ENCODE assay signal across 21 cellular contexts in the genomic region with DNA sequence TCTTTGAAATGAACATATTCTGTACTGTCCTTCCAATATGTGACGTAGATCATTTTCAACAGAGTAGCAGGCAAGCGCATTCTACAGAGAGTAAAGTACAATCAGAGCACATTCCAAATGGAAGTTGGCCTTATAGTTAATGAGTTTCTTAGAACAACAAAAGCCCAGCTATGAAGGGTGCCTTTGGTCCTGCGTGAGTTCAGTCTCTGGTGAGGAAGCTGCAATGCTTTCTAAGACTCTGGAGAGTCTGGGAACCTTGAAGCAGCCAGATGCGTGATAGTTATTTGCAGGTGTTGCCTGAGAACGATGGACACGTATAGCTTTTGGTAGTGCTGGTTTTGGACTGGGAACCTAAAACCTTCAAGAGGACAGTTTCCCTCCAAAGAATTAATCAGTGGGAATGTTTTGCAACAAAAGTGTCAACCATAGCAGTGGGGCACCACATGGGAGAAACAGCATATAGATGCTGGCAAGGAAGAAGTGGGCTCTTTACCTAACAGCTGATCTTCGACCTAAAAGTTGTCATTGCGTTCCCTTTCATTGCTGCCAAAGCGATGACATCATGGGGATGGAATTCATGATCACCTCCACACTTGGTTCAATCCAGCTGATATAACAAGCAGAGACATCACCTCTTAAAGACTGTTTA. TPM values are rescaled to one million over a fixed set of nuclear protein-coding genes. Genes with fewer than 3 reads are reported as not detected.
DNase-seq lines count a peak whose midpoint lies in the region; TF ChIP-seq lines count a peak whose summit lies in the region.
"Had no signal": no experiment of that assay in that cellular context is flagged by ENCODE, and none has a peak within 500 bp of the region (broad histone marks: within the 10 kb centered on the region; RNA-seq: fewer than 3 reads in every experiment).

No MANE protein-coding gene starts in this region.

- H3K4me2 ChIP-seq in mesendoderm (ENCODE audit: low read length), result no peak overlapping the region

- H3K56ac ChIP-seq in mesendoderm (ENCODE audit: low read length), result no peak overlapping the region

- H3K36me3 ChIP-seq in mesendoderm (ENCODE audit: control insufficient read depth, insufficient read depth, low read length) (peaks cover 8% of the 10 kb centered on the region), spleen (peaks cover 2 to 65% (median 40%) of the 10 kb centered on the region in 6 donors), MG63 (peaks cover 60% of the 10 kb centered on the region)

- no peaks in the 10 kb centered on the region for H3K9me3 ChIP-seq in spleen
- H3K9me3 ChIP-seq in MG63, result no peaks in the 10 kb centered on the region
- H3K9me3 ChIP-seq: heart right ventricle, pancreas, right atrium auricular region, upper lobe of right lung had no signal

- H3K27ac ChIP-seq in mesendoderm (ENCODE audit: low read depth, low read length), result no peak overlapping the region
- no peak overlapping the region for H3K27ac ChIP-seq in spleen
- H3K27ac ChIP-seq: heart right ventricle, pancreas, right atrium auricular region, upper lobe of right lung had no signal

- no peak overlapping the region for H3K4me3 ChIP-seq in astrocyte of the spinal cord (ENCODE audit: low read depth, low read length)
- H3K4me3 ChIP-seq in mesendoderm (ENCODE audit: low read length), result no peak overlapping the region
- H3K4me3 ChIP-seq in spleen, result no peak overlapping the region
- no peak overlapping the region for H3K4me3 ChIP-seq in MG63
- H3K4me3 ChIP-seq: heart right ventricle, pancreas, right atrium auricular region, upper lobe of right lung had no signal

- no peak overlapping the region for H4K8ac ChIP-seq in mesendoderm (ENCODE audit: low read depth, low read length)

- no peak overlapping the region for H3K23ac ChIP-seq in mesendoderm (ENCODE audit: low read length)

- H3K18ac ChIP-seq in mesendoderm (ENCODE audit: low read length), result no peak overlapping the region

- intact Hi-C loops in spleen (cut with DNase I; ENCODE audit: low total_unique reads), result no loop called here

- H2AK5ac ChIP-seq in mesendoderm (ENCODE audit: low read length), result no peak overlapping the region

- WGBS in mesendoderm (ENCODE audit: extremely low coverage, insufficient coverage, low lambda C conversion rate), result no CpG with 5 or more reads among the region's 9 CpGs
- WGBS in spleen, 5 donors, result 95 to 98% (median 95%) methylated on average over 9 of the region's 9 CpGs

- H3K79me1 ChIP-seq in mesendoderm (ENCODE audit: low read length), result no peaks in the 10 kb centered on the region

- in situ Hi-C loops in astrocyte of the spinal cord (cut with HindIII; ENCODE audit: low sequenced_read_pairs), result no loop called here

- H2BK120ac ChIP-seq in mesendoderm (ENCODE audit: low read depth, low read length), result no peak overlapping the region

- no peak for TF ChIP-seq POLR2A in spleen (IDR thresholded peaks at IDR 0.05)

- no peak overlapping the region for H4K5ac ChIP-seq in mesendoderm (ENCODE audit: low read length)

- TF ChIP-seq CTCF in astrocyte of the spinal cord (IDR thresholded peaks at IDR 0.05; ENCODE audit: low read depth, low read length) (no peak), spleen (IDR thresholded peaks at IDR 0.05 in 8 of 11, conservative IDR thresholded peaks at IDR 0.05 in 3 of 11) (no peak)

- no peak overlapping the region for H2BK15ac ChIP-seq in mesendoderm (replicated peaks; ENCODE audit: low read depth)

- H3K4me1 ChIP-seq in mesendoderm (ENCODE audit: control insufficient read depth, low read depth, low read length) (no peaks in the 10 kb centered on the region), spleen (no peaks in the 10 kb centered on the region)
- H3K4me1 ChIP-seq: heart right ventricle, pancreas, right atrium auricular region, upper lobe of right lung had no signal

- DNase-seq in ELR (ENCODE audit: low read depth), result peak; percentile 29
- peak; percentile 16 for DNase-seq in astrocyte of the spinal cord (ENCODE audit: low read depth, low spot score)
- DNase-seq in glomerular visceral epithelial cell (ENCODE audit: extremely low spot score), result peak; percentile 42
- DNase-seq in mesendoderm, result peak; percentile 68
- no peak for DNase-seq in spleen
- DNase-seq in MG63, result no peak
- no peak for DNase-seq in GM19238 (ENCODE audit: insufficient read length, low spot score)
- no peak for DNase-seq in MV-4-11 (lab: John Stamatoyannopoulos, UW)
- DNase-seq: activated CD4-positive, alpha-beta T cell treated with anti-CD3 and anti-CD28 coated beads, Interleukin-2, amount 10 ng/mL, durations not matched to agents 24 days and 14 days; activated CD8-positive, alpha-beta memory T cell treated with anti-CD3 and anti-CD28 coated beads for 24 hours; activated T-cell treated with anti-CD3 and anti-CD28 coated beads for 4 hours; amygdala; erythroblast; heart right ventricle; NCI-H1048; pancreas; stimulated activated CD4-positive, alpha-beta T cell treated with anti-CD3 and anti-CD28 coated beads, Interleukin-2, amount 100 ng/mL, for 24 hours; stimulated activated naive CD8-positive, alpha-beta T cell treated with anti-CD3 and anti-CD28 coated beads, Interleukin-15, Interleukin-2, amounts not matched to agents 100 U/mL and 50 U/mL, for 24 hours; T1000; upper lobe of right lung had no signal

- no peak overlapping the region for H3K4ac ChIP-seq in mesendoderm (ENCODE audit: low read depth, low read length)

- no peak overlapping the region for H3K9ac ChIP-seq in mesendoderm (ENCODE audit: low read length)

- H3K27me3 ChIP-seq in mesendoderm (ENCODE audit: insufficient read depth, low read length, poor library complexity) (no peaks in the 10 kb centered on the region), spleen (replicated peaks in 1 of 7) (no peaks in the 10 kb centered on the region), MG63 (no peaks in the 10 kb centered on the region)
- H3K27me3 ChIP-seq: heart right ventricle, pancreas, right atrium auricular region, upper lobe of right lung had no signal

- H3K79me2 ChIP-seq in mesendoderm (ENCODE audit: control insufficient read depth, insufficient read depth, low read length), result no peaks in the 10 kb centered on the region

- H2BK5ac ChIP-seq in mesendoderm (ENCODE audit: low read length), result no peak overlapping the region

RNA-seq across cellular contexts. Expression of a gene that starts 9.3 kb away (rescaled TPM):
- 0.86 TPM for polyA plus RNA-seq in mesendoderm (2013, experiment 1 of 2)
- polyA plus RNA-seq in mesendoderm (2013, experiment 2 of 2), result 0.46 TPM
- 1 to 10 TPM in 5 of 7 donors, under 1 TPM in 2; 0.68 to 2.9 (median 1.2) TPM for total RNA-seq in spleen
- 1 to 10 TPM in 2 of 3 donors, under 1 TPM in 1; 0.94 to 5.1 (median 1.7) TPM for polyA plus RNA-seq in spleen
- total RNA-seq in MG63 (2014; rRNA removed; shearing (Covaris generic); ENCODE audit: low replicate concordance), result 1.1 and 4.1 TPM in 2 replicates

Comparison
In these comparisons a context has a peak if more than half of its experiments do, and no peak if none do; other contexts are left out.
1. DNase-seq: peak in ELR (single experiment), astrocyte of the spinal cord (single experiment), glomerular visceral epithelial cell (single experiment) and mesendoderm (single experiment); none in spleen (single experiment), MG63 (single experiment), GM19238 (single experiment) and MV-4-11 (single experiment).